In genomic region chr7:71131753-71132520, GRCh38 we compare ENCODE assay signal across 9 cellular contexts. TPM values are rescaled to one million over a fixed set of nuclear protein-coding genes. Genes with fewer than 3 reads are reported as not detected.
DNase-seq lines count a peak whose midpoint lies in the region; ATAC-seq, FAIRE-seq and TF ChIP-seq lines count a peak whose summit lies in the region.
"Had no signal": no experiment of that assay in that cellular context is flagged by ENCODE, and none has a peak within 500 bp of the region (broad histone marks: within the 10 kb centered on the region; RNA-seq: fewer than 3 reads in every experiment).

GALNT17 (plus strand) TSS chr7:71132144.

- DNase-seq in bronchial epithelial cell (ENCODE audit: low read depth) (no peak), left kidney (ENCODE audit: low read depth, low spot score) (peak; percentile 72), smooth muscle cell (lab: John Stamatoyannopoulos, UW; ENCODE audit: unreplicated experiment) (no peak), T-cell (no peak), medulla oblongata (ENCODE audit: extremely low spot score) (no peak)
- DNase-seq: GF-D8 had no signal

- no peaks in the 10 kb centered on the region for H3K79me2 ChIP-seq in smooth muscle cell (ENCODE audit: low read depth)

- no peak within 1 kb of the TSS for H3K27ac Mint-ChIP-seq in stimulated activated memory B cell treated with anti-CD40 and anti-IgM and Interleukin-4, amounts not matched to agents 10 μg/mL and 1 μg/mL and 100 μg/mL, for 72 hours
- H3K27ac Mint-ChIP-seq in T-cell: no peak within 1 kb of the TSS

- peak within 1 kb of the TSS; percentile 39; the same call in 1 of the 2 replicates for H3K9ac ChIP-seq in HUES48 (ENCODE audit: low read depth, low read length)
- no peak within 1 kb of the TSS for H3K9ac ChIP-seq in smooth muscle cell (ENCODE audit: low read depth)

- peaks cover 36% of the 10 kb centered on the region for H3K27me3 Mint-ChIP-seq in stimulated activated memory B cell treated with anti-CD40 and anti-IgM and Interleukin-4, amounts not matched to agents 10 μg/mL and 1 μg/mL and 100 μg/mL, for 72 hours
- H3K27me3 Mint-ChIP-seq in T-cell: peaks cover 22 to 28% of the 10 kb centered on the region in 2 donors

- peak within 1 kb of the TSS; percentile 81 for H3K4me3 ChIP-seq in HUES48 (ENCODE audit: low read depth, low read length)
- peak within 1 kb of the TSS; percentile 10 for H3K4me3 ChIP-seq in bronchial epithelial cell (ENCODE audit: low read depth, low read length)
- H3K4me3 ChIP-seq in smooth muscle cell: peak within 1 kb of the TSS; percentile 59

- no peaks in the 10 kb centered on the region for H3K36me3 Mint-ChIP-seq in stimulated activated memory B cell treated with anti-CD40 and anti-IgM and Interleukin-4, amounts not matched to agents 10 μg/mL and 1 μg/mL and 100 μg/mL, for 72 hours
- H3K36me3 Mint-ChIP-seq in T-cell: no peaks in the 10 kb centered on the region

- CTCF ChIA-PET in T-cell (lab: Charles Lee): no interaction called here

- H3K27ac ChIP-seq in HUES48 (ENCODE audit: low read depth, low read length): peak within 1 kb of the TSS; percentile 65
- H3K27ac ChIP-seq in smooth muscle cell (ENCODE audit: low read depth): no peak within 1 kb of the TSS

- WGBS in smooth muscle cell (ENCODE audit: low lambda C conversion rate): 2% methylated on average over 62 of the region's 98 CpGs

- peaks cover 9% of the 10 kb centered on the region for H3K4me1 Mint-ChIP-seq in stimulated activated memory B cell treated with anti-CD40 and anti-IgM and Interleukin-4, amounts not matched to agents 10 μg/mL and 1 μg/mL and 100 μg/mL, for 72 hours
- H3K4me1 Mint-ChIP-seq in T-cell: peaks cover 0 to 4% (median 0%) of the 10 kb centered on the region in 3 donors

- no peaks in the 10 kb centered on the region for H4K20me1 ChIP-seq in smooth muscle cell (ENCODE audit: low read depth)

- no peak for FAIRE-seq in bronchial epithelial cell (lab: Jason Lieb, UNC)

- H2AFZ ChIP-seq in smooth muscle cell (ENCODE audit: low read depth): peak within 1 kb of the TSS; percentile 81

- H3F3A ChIP-seq in smooth muscle cell (ENCODE audit: low read depth): no peaks in the 10 kb centered on the region

- POLR2A ChIA-PET in T-cell (lab: Charles Lee): no interaction called here

- TF ChIP-seq CTCF in bronchial epithelial cell (IDR thresholded peaks at IDR 0.05; ENCODE audit: insufficient read depth, low read length, severe bottlenecking) (no peak), smooth muscle cell (IDR thresholded peaks at IDR 0.05; ENCODE audit: borderline replicate concordance, insufficient read depth, poor library complexity, severe bottlenecking) (no peak)

- H3K9me3 ChIP-seq in HUES48 (ENCODE audit: control insufficient read depth, insufficient read depth, low read length) (no peaks in the 10 kb centered on the region), smooth muscle cell (replicated peaks; ENCODE audit: low read depth) (no peaks in the 10 kb centered on the region)

- peaks cover 6% of the 10 kb centered on the region; the same call in 1 of the 2 replicates for H3K36me3 ChIP-seq in HUES48 (ENCODE audit: control insufficient read depth, insufficient read depth, low read length)
- H3K36me3 ChIP-seq in bronchial epithelial cell (ENCODE audit: control insufficient read depth, insufficient read depth, low read length): no peaks in the 10 kb centered on the region
- H3K36me3 ChIP-seq in smooth muscle cell (ENCODE audit: low read depth): no peaks in the 10 kb centered on the region

- no peak within 1 kb of the TSS for H3K4me3 Mint-ChIP-seq in stimulated activated memory B cell treated with anti-CD40 and anti-IgM and Interleukin-4, amounts not matched to agents 10 μg/mL and 1 μg/mL and 100 μg/mL, for 72 hours
- H3K4me3 Mint-ChIP-seq in T-cell: no peak within 1 kb of the TSS

- H3K4me1 ChIP-seq in HUES48 (ENCODE audit: control insufficient read depth, insufficient read depth, low read length) (peaks cover 23% of the 10 kb centered on the region), smooth muscle cell (ENCODE audit: low read depth) (peaks cover 16% of the 10 kb centered on the region)

- peak within 1 kb of the TSS; percentile 95 for H3K4me2 ChIP-seq in smooth muscle cell

- no peaks in the 10 kb centered on the region for H3K9me3 Mint-ChIP-seq in stimulated activated memory B cell treated with anti-CD40 and anti-IgM and Interleukin-4, amounts not matched to agents 10 μg/mL and 1 μg/mL and 100 μg/mL, for 72 hours
- H3K9me3 Mint-ChIP-seq in T-cell: peaks cover 0 to 7% (median 6%) of the 10 kb centered on the region in 3 donors

- H3K27me3 ChIP-seq in HUES48 (ENCODE audit: control insufficient read depth, insufficient read depth, low read length): 0 out of 2 replicates have a peak, but pooled peaks cover 4% of the 10 kb centered on the region
- no peaks in the 10 kb centered on the region for H3K27me3 ChIP-seq in bronchial epithelial cell (ENCODE audit: control insufficient read depth, insufficient read depth, low read length)
- peaks cover 76% of the 10 kb centered on the region for H3K27me3 ChIP-seq in smooth muscle cell (ENCODE audit: low read depth)

- ATAC-seq in stimulated activated memory B cell treated with anti-CD40 and anti-IgM and Interleukin-4, amounts not matched to agents 10 μg/mL and 1 μg/mL and 100 μg/mL, for 72 hours: no peak
- ATAC-seq in T-cell (replicated peaks in 1 of 4): no peak
- ATAC-seq in GM19397 (IDR thresholded peaks at IDR 0.05; ENCODE audit: unreplicated experiment): no peak

RNA-seq across cellular contexts. Expression of gene GALNT17, which starts in this region (rescaled TPM):
- total RNA-seq in bronchial epithelial cell: not detected in 2 replicates
- total RNA-seq in smooth muscle cell: 0.45 and 2.0 TPM in 2 replicates
- 0.34 and 0.38 TPM in 2 replicates for polyA plus RNA-seq in smooth muscle cell
- total RNA-seq in T-cell: under 1 TPM in 2 of 5 donors, not detected in 3; 0.09 to 0.20 TPM

Comparison
In these comparisons a context has a peak if more than half of its experiments do, and no peak if none do; other contexts are left out.
1. H3K4me3 ChIP-seq: peak in every context shown above with its lines; median percentile 81 in HUES48; 59 in smooth muscle cell; 10 in bronchial epithelial cell.